Comparison of ENCODE assay signal across 24 cellular contexts in the genomic region with DNA sequence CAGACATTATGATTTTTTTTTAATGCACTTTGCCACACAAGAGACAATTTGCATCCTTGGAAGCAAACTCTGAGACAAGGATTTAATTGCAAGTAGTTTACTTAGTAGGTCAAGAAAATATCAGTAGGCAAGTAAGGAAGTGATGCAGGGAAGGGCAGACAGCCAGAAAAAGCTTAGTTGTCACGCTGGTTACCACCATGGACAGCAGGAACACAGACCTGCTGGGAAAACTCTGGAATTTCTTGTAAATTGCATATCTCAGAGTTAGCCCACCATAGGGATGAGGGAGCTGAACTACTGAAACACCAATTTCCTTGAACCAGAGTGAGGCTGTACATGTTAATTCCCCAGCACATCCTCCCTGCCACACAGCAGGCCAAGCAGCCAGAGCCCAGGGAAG.
"Had no signal": no experiment of that assay in that cellular context is flagged by ENCODE, and none has a peak within 500 bp of the region (broad histone marks: within the 10 kb centered on the region; RNA-seq: fewer than 3 reads in every experiment).

No MANE protein-coding gene starts in this region.

- H3K4me3 ChIP-seq: coronary artery, gastroesophageal sphincter, heart left ventricle, hepatocyte, left lung, neural progenitor cell, right lobe of liver, thyroid gland, vagina had no signal

- DNase-seq: effector memory CD8-positive, alpha-beta T cell; foreskin keratinocyte; heart left ventricle; left cardiac atrium; left lung; mammary epithelial cell; mesendoderm; midbrain; naive thymus-derived CD4-positive, alpha-beta T cell; right lobe of liver; small intestine; stimulated activated CD4-positive, alpha-beta T cell treated with anti-CD3 and anti-CD28 coated beads, Interleukin-15, amount 100 ng/mL, for 24 hours; stimulated activated CD4-positive, alpha-beta T cell treated with anti-CD3 and anti-CD28 coated beads, Interleukin-2, amount 100 ng/mL, for 48 hours; stimulated activated naive CD4-positive, alpha-beta T cell; stimulated activated naive CD8-positive, alpha-beta T cell treated with anti-CD3 and anti-CD28 coated beads, Interleukin-15, amount 100 ng/mL, for 72 hours; thyroid gland; trophoblast cell had no signal

- FAIRE-seq: endometrium, islet of Langerhans, small intestine had no signal
